ENCODE assay signal across 20 cellular contexts in the genomic region with DNA sequence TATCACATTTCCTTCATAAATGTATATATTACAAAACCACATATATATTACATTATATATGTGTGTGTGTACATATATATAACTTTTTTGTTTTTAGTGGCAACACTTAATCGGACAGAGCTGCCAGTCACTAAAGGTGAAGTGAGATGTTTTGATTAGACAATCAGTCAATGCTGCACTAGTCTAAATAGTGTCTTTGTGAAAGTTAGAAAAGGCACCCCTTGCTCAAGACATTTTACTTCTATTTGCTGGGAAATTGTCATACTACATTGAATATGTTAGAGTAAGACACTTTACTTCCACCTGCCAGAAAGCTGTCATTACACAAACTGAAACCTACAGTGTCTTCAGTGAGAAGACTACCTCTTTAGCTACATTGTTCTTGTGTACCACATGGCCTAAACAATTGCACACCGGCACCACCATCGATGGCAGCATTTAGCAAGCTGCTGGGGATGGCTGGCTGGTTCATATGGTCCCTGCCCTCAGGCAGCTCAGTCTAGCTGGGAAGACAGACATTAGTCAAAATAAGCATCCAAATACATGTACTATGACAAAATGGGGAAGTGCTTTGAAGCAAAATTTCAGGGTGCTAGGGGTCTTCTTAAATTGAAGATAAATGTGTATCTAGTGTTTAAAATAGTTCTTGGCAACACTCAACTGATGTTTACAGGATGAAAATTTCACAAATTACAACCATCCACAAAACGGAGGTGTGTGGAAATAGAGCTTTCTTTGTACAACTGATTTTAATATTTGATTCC.
"Had no signal": no experiment of that assay in that cellular context is flagged by ENCODE, and none has a peak within 500 bp of the region (broad histone marks: within the 10 kb centered on the region; RNA-seq: fewer than 3 reads in every experiment).

No MANE protein-coding gene starts in this region.

- H3K9me3 ChIP-seq: adrenal gland, mucosa of descending colon, prostate gland, right atrium auricular region, tibial artery had no signal

- DNase-seq: activated CD8-positive, alpha-beta memory T cell treated with anti-CD3 and anti-CD28 coated beads for 24 hours; activated gamma-delta T cell treated with Interleukin-2 at 50 U/mL for 16 hours; adrenal gland; cerebellar nuclear complex; cortex of kidney; effector CD4-positive, alpha-beta T cell; mucosa of descending colon; naive B cell; stimulated activated CD4-positive, alpha-beta T cell treated with anti-CD3 and anti-CD28 coated beads, Interleukin-12 subunit alpha, Interleukin-12 subunit beta, amount 100 ng/mL, for 4 hours; stimulated activated CD4-positive, alpha-beta T cell treated with anti-CD3 and anti-CD28 coated beads, Interleukin-1b, Interleukin-23, amount 100 ng/mL, for 48 hours; stimulated activated naive CD4-positive, alpha-beta T cell treated with Interleukin-2 at 50 U/mL for 16 hours; tibial artery had no signal

- FAIRE-seq: bronchial epithelial cell, urothelium cell line had no signal

- H3K27me3 ChIP-seq: adrenal gland, neural progenitor cell, right atrium auricular region, tibial artery had no signal

- H3K27ac ChIP-seq: adrenal gland, neural progenitor cell, prostate gland, right atrium auricular region, tibial artery had no signal

- H3K4me3 ChIP-seq: adrenal gland, mucosa of descending colon, neural progenitor cell, prostate gland, right atrium auricular region, tibial artery had no signal

- H3K4me1 ChIP-seq: adrenal gland, prostate gland, right atrium auricular region, tibial artery had no signal

- H3K36me3 ChIP-seq: adrenal gland, neural progenitor cell, prostate gland, right atrium auricular region, tibial artery had no signal

- ATAC-seq: activated CD4-positive, CD25-positive, alpha-beta regulatory T cell treated with anti-CD3 and anti-CD28 coated beads, Interleukin-2, amount 50 U/mL, for 24 hours; activated naive CD4-positive, alpha-beta T cell treated with anti-CD3 and anti-CD28 coated beads, Interleukin-2, amount 50 U/mL, for 72 hours; esophagus mucosa; mucosa of descending colon had no signal
